31 cellular contexts compared by ENCODE assay signal in genomic region chr15:49452595-49452994, GRCh38. TPM values are rescaled to one million over a fixed set of nuclear protein-coding genes. Genes with fewer than 3 reads are reported as not detected.
"Had no signal": no experiment of that assay in that cellular context is flagged by ENCODE, and none has a peak within 500 bp of the region (broad histone marks: within the 10 kb centered on the region; RNA-seq: fewer than 3 reads in every experiment).

No MANE protein-coding gene starts in this region.

- H3K9me3 Mint-ChIP-seq: immature natural killer cell; naive B cell; natural killer cell; nephron progenitor cell; neural progenitor cell; stimulated activated effector memory CD8-positive, alpha-beta T cell treated with anti-CD3 and anti-CD28 coated beads, Interleukin-12 subunit alpha, Interleukin-12 subunit beta, amount 100 ng/mL, for 72 hours; stimulated activated naive CD8-positive, alpha-beta T cell treated with anti-CD3 and anti-CD28 coated beads, Interleukin-15, Interleukin-2, amounts not matched to agents 100 ng/mL and 50 ng/mL, for 24 hours had no signal

- H3K27me3 Mint-ChIP-seq: progenitor cell of endocrine pancreas had no signal

- H3K27ac ChIP-seq: left lung, lower lobe of right lung, neural progenitor cell, neutrophil, ovary, right atrium auricular region, skin epidermis, spleen, suprapubic skin, thoracic aorta, tibial artery, upper lobe of right lung had no signal

- H3K27me3 ChIP-seq: left lung, neural progenitor cell, neutrophil, ovary, right atrium auricular region, spleen, suprapubic skin, tibial artery, upper lobe of right lung had no signal

- H3K36me3 ChIP-seq: left lung, lower lobe of right lung, neural progenitor cell, neutrophil, ovary, right atrium auricular region, spleen, suprapubic skin, thoracic aorta, tibial artery, upper lobe of right lung had no signal

- DNase-seq: hypothalamus; immature natural killer cell; kidney; left colon; left lung; lower lobe of right lung; mammary epithelial cell; mesendoderm; naive B cell; natural killer cell; nephron progenitor cell; occipital lobe; ovary; spleen; stimulated activated CD4-positive, alpha-beta T cell treated with anti-CD3 and anti-CD28 coated beads, Interleukin-4, amount 100 ng/mL, for 24 hours; stimulated activated naive CD4-positive, alpha-beta T cell; tibial artery; trophoblast cell; upper lobe of right lung had no signal

- H3K9ac ChIP-seq: neural progenitor cell had no signal

- H3K4me3 Mint-ChIP-seq: immature natural killer cell; mesothelial cell of epicardium; naive B cell; natural killer cell; nephron progenitor cell; neural progenitor cell; stimulated activated effector memory CD8-positive, alpha-beta T cell treated with anti-CD3 and anti-CD28 coated beads, Interleukin-12 subunit alpha, Interleukin-12 subunit beta, amount 100 ng/mL, for 72 hours; stimulated activated naive CD8-positive, alpha-beta T cell treated with anti-CD3 and anti-CD28 coated beads, Interleukin-15, Interleukin-2, amounts not matched to agents 100 ng/mL and 50 ng/mL, for 24 hours had no signal

- H3K4me3 ChIP-seq: left lung, lower lobe of right lung, neural progenitor cell, ovary, right atrium auricular region, skin epidermis, spleen, suprapubic skin, thoracic aorta, tibial artery, upper lobe of right lung had no signal

- H2AFZ ChIP-seq: neural progenitor cell had no signal

- H3K4me1 Mint-ChIP-seq: immature natural killer cell; naive B cell; natural killer cell; nephron progenitor cell; neural progenitor cell; stimulated activated effector memory CD8-positive, alpha-beta T cell treated with anti-CD3 and anti-CD28 coated beads, Interleukin-12 subunit alpha, Interleukin-12 subunit beta, amount 100 ng/mL, for 72 hours had no signal

- H3K4me2 ChIP-seq: neural progenitor cell had no signal

- H3K4me1 ChIP-seq: left lung, lower lobe of right lung, neural progenitor cell, right atrium auricular region, spleen, suprapubic skin, tibial artery, upper lobe of right lung had no signal

- H3K27ac Mint-ChIP-seq: immature natural killer cell; mesothelial cell of epicardium; naive B cell; natural killer cell; nephron progenitor cell; neural progenitor cell; progenitor cell of endocrine pancreas; stimulated activated effector memory CD8-positive, alpha-beta T cell treated with anti-CD3 and anti-CD28 coated beads, Interleukin-12 subunit alpha, Interleukin-12 subunit beta, amount 100 ng/mL, for 72 hours; stimulated activated naive CD8-positive, alpha-beta T cell treated with anti-CD3 and anti-CD28 coated beads, Interleukin-15, Interleukin-2, amounts not matched to agents 100 ng/mL and 50 ng/mL, for 24 hours had no signal

- H3K36me3 Mint-ChIP-seq: immature natural killer cell; mesothelial cell of epicardium; naive B cell; natural killer cell; neural progenitor cell; stimulated activated effector memory CD8-positive, alpha-beta T cell treated with anti-CD3 and anti-CD28 coated beads, Interleukin-12 subunit alpha, Interleukin-12 subunit beta, amount 100 ng/mL, for 72 hours had no signal

- ATAC-seq: left colon; left lung; lower lobe of right lung; natural killer cell; sciatic nerve; stimulated activated effector memory CD8-positive, alpha-beta T cell treated with anti-CD3 and anti-CD28 coated beads, Interleukin-12 subunit alpha, Interleukin-12 subunit beta, amount 100 ng/mL, for 72 hours; upper lobe of right lung had no signal

- H3K9me3 ChIP-seq: left lung, lower lobe of right lung, neutrophil, ovary, right atrium auricular region, spleen, suprapubic skin, thoracic aorta, tibial artery, upper lobe of right lung had no signal

RNA-seq across cellular contexts. Expression of gene FGF7, which starts 29.6 kb away (rescaled TPM):
- total RNA-seq: natural killer cell, progenitor cell of endocrine pancreas, pulmonary artery endothelial cell had no signal
- polyA plus RNA-seq: immature natural killer cell, mammary epithelial cell had no signal
